ENCODE assay signal across 8 cellular contexts in genomic region chr2:219553168-219553417, GRCh38. TPM values are rescaled to one million over a fixed set of nuclear protein-coding genes. Genes with fewer than 3 reads are reported as not detected.
DNase-seq lines count a peak whose midpoint lies in the region; ATAC-seq and TF ChIP-seq lines count a peak whose summit lies in the region.

No MANE protein-coding gene starts in this region.

- no peak overlapping the region for H3K27ac Mint-ChIP-seq in WTC11
- no peak overlapping the region for H3K27ac Mint-ChIP-seq in stimulated activated naive CD8-positive, alpha-beta T cell treated with anti-CD3 and anti-CD28 coated beads, Interleukin-15, amount 100 ng/mL, for 72 hours

- H3F3A ChIP-seq in GM23248 (ENCODE audit: insufficient read depth), result no peaks in the 10 kb centered on the region

- peak overlapping the region; percentile 53 for H3K4me3 Mint-ChIP-seq in WTC11
- peak overlapping the region in 1 of 2 donors; percentile 26 for H3K4me3 Mint-ChIP-seq in stimulated activated naive CD8-positive, alpha-beta T cell treated with anti-CD3 and anti-CD28 coated beads, Interleukin-15, amount 100 ng/mL, for 72 hours

- ATAC-seq in WTC11, result no peak
- ATAC-seq in stimulated activated naive CD8-positive, alpha-beta T cell treated with anti-CD3 and anti-CD28 coated beads, Interleukin-15, amount 100 ng/mL, for 72 hours, result no peak

- H3K36me3 ChIP-seq in GM23248 (ENCODE audit: low read depth), result no peaks in the 10 kb centered on the region
- no peaks in the 10 kb centered on the region for H3K36me3 ChIP-seq in skeletal muscle satellite cell (ENCODE audit: insufficient read depth, low read length)

- in situ Hi-C loops in GM23248 (cut with MboI), result no loop called here

- H3K79me2 ChIP-seq in GM23248 (ENCODE audit: insufficient read depth), result no peaks in the 10 kb centered on the region

- H3K36me3 Mint-ChIP-seq in WTC11, result peaks cover 10% of the 10 kb centered on the region; the same call in 1 of the 2 replicates

- 26 to 27% methylated on average over 6 to 7 of the region's 7 CpGs for WGBS in GM23248 (ENCODE audit: low coverage in 1 of 2, low lambda C conversion rate in 2 of 2, missing lambda C conversion rate in 2 of 2), 2 experiments

- CTCF ChIA-PET in WTC11 (lab: Charles Lee), result interaction anchor here (1.0 to 3.9 kb wide), 6 partner anchors 8 to 57 kb away, joined by 4 to 35 read pairs (median 7); partner anchors contain the start of genes CHPF and TMEM198

- H3K27me3 ChIP-seq in GM23248 (replicated peaks; ENCODE audit: insufficient read depth) (no peaks in the 10 kb centered on the region), skeletal muscle satellite cell (ENCODE audit: control insufficient read depth, insufficient read depth, low read length) (no peaks in the 10 kb centered on the region)

- TF ChIP-seq CTCF in WTC11 (IDR thresholded peaks at IDR 0.05), result no peak

- DNase-seq in GM23248, result no peak
- DNase-seq in WTC11 (ENCODE audit: low spot score), result no peak
- no peak for DNase-seq in stimulated activated naive CD8-positive, alpha-beta T cell treated with anti-CD3 and anti-CD28 coated beads, Interleukin-15, amount 100 ng/mL, for 72 hours
- DNase-seq in NCI-H2107 (lab: John Stamatoyannopoulos, UW), result no peak
- no peak for DNase-seq in DMS153 treated with DMSO at 0.1 percent for 48 hours (lab: John Stamatoyannopoulos, UW; ENCODE audit: unreplicated experiment)
- no peak for DNase-seq in NCI-H2227 treated with DMSO at 0.1 percent for 48 hours (lab: John Stamatoyannopoulos, UW)

- POLR2A ChIA-PET in WTC11 (lab: Charles Lee), result interaction anchor here (0.8 to 2.8 kb wide), 5 partner anchors 8 to 44 kb away, joined by 3 to 17 read pairs (median 14); partner anchors contain the start of genes CHPF, INHA, OBSL1 and STK11IP

- peaks cover 38% of the 10 kb centered on the region for H3K27me3 Mint-ChIP-seq in WTC11 (ENCODE audit: low read depth)
- H3K27me3 Mint-ChIP-seq in stimulated activated naive CD8-positive, alpha-beta T cell treated with anti-CD3 and anti-CD28 coated beads, Interleukin-15, amount 100 ng/mL, for 72 hours, result peaks cover 67% of the 10 kb centered on the region

- peak overlapping the region; percentile 83 for H2AFZ ChIP-seq in GM23248

- no peak overlapping the region for H3K27ac ChIP-seq in GM23248

- peak overlapping the region; percentile 87 for H3K4me2 ChIP-seq in GM23248 (ENCODE audit: unreplicated experiment)
- H3K4me2 ChIP-seq in skeletal muscle satellite cell (ENCODE audit: low read length), result peak overlapping the region; percentile 94

- H4K20me1 ChIP-seq in GM23248 (ENCODE audit: insufficient read depth), result no peaks in the 10 kb centered on the region

- peaks cover 10% of the 10 kb centered on the region for H3K4me1 Mint-ChIP-seq in WTC11
- H3K4me1 Mint-ChIP-seq in stimulated activated naive CD8-positive, alpha-beta T cell treated with anti-CD3 and anti-CD28 coated beads, Interleukin-15, amount 100 ng/mL, for 72 hours, result peaks cover 16% of the 10 kb centered on the region

- H3K4me1 ChIP-seq in GM23248 (ENCODE audit: insufficient read depth), result peaks cover 4% of the 10 kb centered on the region; the same call in 1 of the 2 replicates
- H3K4me1 ChIP-seq in skeletal muscle satellite cell (ENCODE audit: control insufficient read depth, insufficient read depth, low read length), result peaks cover 18% of the 10 kb centered on the region

- H3K9me3 Mint-ChIP-seq in WTC11, result no peaks in the 10 kb centered on the region
- no peaks in the 10 kb centered on the region for H3K9me3 Mint-ChIP-seq in stimulated activated naive CD8-positive, alpha-beta T cell treated with anti-CD3 and anti-CD28 coated beads, Interleukin-15, amount 100 ng/mL, for 72 hours

- H3K4me3 ChIP-seq in GM23248 (peak overlapping the region; percentile 76), iPS-18c (ENCODE audit: insufficient read depth, low read depth, low read length) (peak overlapping the region; percentile 87), skeletal muscle satellite cell (ENCODE audit: low read length) (peak overlapping the region; percentile 88)

- no peaks in the 10 kb centered on the region for H3K9me3 ChIP-seq in GM23248 (ENCODE audit: low read depth)
- H3K9me3 ChIP-seq in iPS-18c (ENCODE audit: control insufficient read depth, insufficient read depth, low read length), result no peaks in the 10 kb centered on the region
- H3K9me3 ChIP-seq in skeletal muscle satellite cell (replicated peaks; ENCODE audit: low read length), result no peaks in the 10 kb centered on the region

- H3K9ac ChIP-seq in GM23248 (no peak overlapping the region), skeletal muscle satellite cell (ENCODE audit: low read depth, low read length) (peak overlapping the region; percentile 19)

- H3K9me2 ChIP-seq in GM23248 (ENCODE audit: insufficient read depth), result no peaks in the 10 kb centered on the region

TF ChIP-seq in WTC11, 78 proteins besides CTCF, POLR2A, EP300 and RAD21:
- no peak for TF ChIP-seq AFF4 (CRISPR knock-in tag; IDR thresholded peaks at IDR 0.05; ENCODE audit: borderline replicate concordance)
- TF ChIP-seq, protein P1, sequence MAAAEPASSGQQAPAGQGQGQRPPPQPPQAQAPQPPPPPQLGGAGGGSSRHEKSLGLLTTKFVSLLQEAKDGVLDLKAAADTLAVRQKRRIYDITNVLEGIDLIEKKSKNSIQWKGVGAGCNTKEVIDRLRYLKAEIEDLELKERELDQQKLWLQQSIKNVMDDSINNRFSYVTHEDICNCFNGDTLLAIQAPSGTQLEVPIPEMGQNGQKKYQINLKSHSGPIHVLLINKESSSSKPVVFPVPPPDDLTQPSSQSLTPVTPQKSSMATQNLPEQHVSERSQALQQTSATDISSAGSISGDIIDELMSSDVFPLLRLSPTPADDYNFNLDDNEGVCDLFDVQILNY (CRISPR knock-in tag; IDR thresholded peaks at IDR 0.05), result peak; percentile 14; the same call in 1 of the 2 replicates

RNA-seq across cellular contexts. Expression of gene TMEM198, which starts 9.3 kb away (rescaled TPM):
- total RNA-seq in GM23248 (2014; rRNA removed; shearing (Covaris generic)), result 5.8 and 6.2 TPM in 2 replicates
- polyA plus RNA-seq in GM23248 (2016; fragmentation: Nextera tagmentation; extraction: Ambion mirVana), result 1.7 and 2.2 TPM in 2 replicates
- 7.1 to 8.1 TPM (median 7.3 TPM) in 3 replicates for total RNA-seq in WTC11 (2021)
- 0.51 and 1.3 TPM in 2 replicates for total RNA-seq in skeletal muscle satellite cell (2012; rRNA removed)

RNA-seq across cellular contexts. Expression of gene CHPF, which starts 9.5 kb away (rescaled TPM):
- 526 and 533 TPM in 2 replicates for total RNA-seq in GM23248 (2014; rRNA removed; shearing (Covaris generic))
- 174 and 179 TPM in 2 replicates for polyA plus RNA-seq in GM23248 (2016; fragmentation: Nextera tagmentation; extraction: Ambion mirVana)
- total RNA-seq in WTC11 (2021), result 84.3 to 97.0 TPM (median 84.8 TPM) in 3 replicates
- 130 and 146 TPM in 2 replicates for total RNA-seq in skeletal muscle satellite cell (2012; rRNA removed)

RNA-seq across cellular contexts. Expression of gene OBSL1, which starts 18.2 kb away (rescaled TPM):
- 68.7 and 84.9 TPM in 2 replicates for total RNA-seq in GM23248 (2014; rRNA removed; shearing (Covaris generic))
- polyA plus RNA-seq in GM23248 (2016; fragmentation: Nextera tagmentation; extraction: Ambion mirVana), result 12.8 and 13.8 TPM in 2 replicates
- total RNA-seq in WTC11 (2021), result 159 to 221 TPM (median 213 TPM) in 3 replicates
- 24.6 and 34.5 TPM in 2 replicates for total RNA-seq in skeletal muscle satellite cell (2012; rRNA removed)

RNA-seq across cellular contexts. Expression of gene INHA, which starts 19.0 kb away (rescaled TPM):
- 0.11 TPM in 1 of 2 replicates, not detected in the other for total RNA-seq in GM23248 (2014; rRNA removed; shearing (Covaris generic))
- polyA plus RNA-seq in GM23248 (2016; fragmentation: Nextera tagmentation; extraction: Ambion mirVana), result 0.19 and 0.36 TPM in 2 replicates
- total RNA-seq in WTC11 (2021), result 1.1 to 1.8 TPM (median 1.4 TPM) in 3 replicates
- 0.25 TPM in 1 of 2 replicates, not detected in the other for total RNA-seq in skeletal muscle satellite cell (2012; rRNA removed)

RNA-seq across cellular contexts. Expression of gene ASIC4, which starts 38.8 kb away (rescaled TPM):
- 0.13 and 0.43 TPM in 2 replicates for total RNA-seq in GM23248 (2014; rRNA removed; shearing (Covaris generic))
- not detected in 2 replicates for polyA plus RNA-seq in GM23248 (2016; fragmentation: Nextera tagmentation; extraction: Ambion mirVana)
- total RNA-seq in WTC11 (2021), result 0.79 to 1.0 TPM (median 0.80 TPM) in 3 replicates
- not detected in 2 replicates for total RNA-seq in skeletal muscle satellite cell (2012; rRNA removed)
